8 cellular contexts compared by ENCODE assay signal in the genomic region with DNA sequence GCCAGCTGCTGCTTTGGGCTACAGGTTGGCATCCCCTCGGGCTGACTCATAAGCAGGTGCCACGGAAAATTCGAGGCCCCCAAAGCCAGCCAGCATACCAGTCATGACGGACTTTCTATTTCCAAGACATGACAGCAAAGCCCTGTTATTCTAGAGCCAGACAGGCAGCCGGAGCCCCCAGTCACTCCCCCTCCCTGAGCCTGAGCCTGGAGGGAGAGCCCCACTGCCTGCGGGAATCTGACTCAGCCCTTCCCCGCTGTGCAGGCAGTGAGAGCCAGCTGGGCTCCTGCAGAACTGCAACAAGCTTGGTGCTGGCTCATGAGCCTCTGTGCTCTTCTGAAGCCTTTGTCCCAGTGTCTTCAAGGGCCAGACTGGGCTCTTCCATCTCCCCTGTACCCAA. TPM values are rescaled to one million over a fixed set of nuclear protein-coding genes. Genes with fewer than 3 reads are reported as not detected.
DNase-seq lines count a peak whose midpoint lies in the region; ATAC-seq and TF ChIP-seq lines count a peak whose summit lies in the region.
"Had no signal": no experiment of that assay in that cellular context is flagged by ENCODE, and none has a peak within 500 bp of the region (broad histone marks: within the 10 kb centered on the region; RNA-seq: fewer than 3 reads in every experiment).

No MANE protein-coding gene starts in this region.

- peaks cover 15% of the 10 kb centered on the region for H3K4me1 ChIP-seq in adipocyte (ENCODE audit: control insufficient read depth, insufficient read depth, low read length)
- H3K4me1 ChIP-seq in left ventricle myocardium inferior, result peaks cover 22% of the 10 kb centered on the region
- no peaks in the 10 kb centered on the region for H3K4me1 ChIP-seq in tibial nerve

- no peak for ATAC-seq in HG03095 (IDR thresholded peaks at IDR 0.05; ENCODE audit: unreplicated experiment)

- CTCF ChIA-PET in HEK293T (lab: Yijun Ruan, JAX), result interaction anchor here (1.7 to 2.4 kb wide), 2 partner anchors 12 to 19 kb away, joined by 7 read pairs; no protein-coding TSS in a partner anchor

- no peak overlapping the region for H3K9ac ChIP-seq in adipocyte (ENCODE audit: low read length)

- DNase-seq in HEK293T (ENCODE audit: extremely low spot score) (peak; percentile 55), adipocyte (ENCODE audit: low read depth) (peak; percentile 61), left ventricle myocardium inferior (peak; percentile 36), skeletal muscle cell (ENCODE audit: low read depth) (peak; percentile 51), tibial nerve (ENCODE audit: low spot score in 2 of 2) (no peak), mucosa of gallbladder (ENCODE audit: low spot score) (no peak)
- DNase-seq: stimulated activated CD4-positive, alpha-beta T cell treated with anti-CD3 and anti-CD28 coated beads, Interleukin-1b, Interleukin-23, amount 100 ng/mL, for 48 hours had no signal

- POLR2A ChIA-PET in HEK293T (lab: Yijun Ruan, JAX), result no interaction called here

- no peak for TF ChIP-seq POLR2A in tibial nerve (IDR thresholded peaks at IDR 0.05)

- intact Hi-C loops in left ventricle myocardium inferior (cut with micrococcal nuclease), result no loop called here

- H3K36me3 ChIP-seq in adipocyte (ENCODE audit: control insufficient read depth, insufficient read depth, low read length, severe bottlenecking) (no peaks in the 10 kb centered on the region), left ventricle myocardium inferior (no peaks in the 10 kb centered on the region), tibial nerve (no peaks in the 10 kb centered on the region)

- TF ChIP-seq CTCF in left ventricle myocardium inferior (IDR thresholded peaks at IDR 0.05; ENCODE audit: borderline replicate concordance) (no peak), tibial nerve (IDR thresholded peaks at IDR 0.05) (no peak)

- H3K27me3 ChIP-seq in adipocyte (replicated peaks; ENCODE audit: control insufficient read depth, insufficient read depth, low read length), result peaks cover 5% of the 10 kb centered on the region
- no peaks in the 10 kb centered on the region for H3K27me3 ChIP-seq in left ventricle myocardium inferior (ENCODE audit: low read depth)
- H3K27me3 ChIP-seq in tibial nerve, result no peaks in the 10 kb centered on the region

- WGBS in tibial nerve, 2 donors, result 49 to 63% methylated on average over 6 to 7 of the region's 7 CpGs

- H3K27ac ChIP-seq in left ventricle myocardium inferior (replicated peaks), result peak overlapping the region; percentile 23
- no peak overlapping the region for H3K27ac ChIP-seq in tibial nerve

- H3K9me3 ChIP-seq in adipocyte (ENCODE audit: control insufficient read depth, low read length) (no peaks in the 10 kb centered on the region), left ventricle myocardium inferior (replicated peaks) (no peaks in the 10 kb centered on the region), tibial nerve (no peaks in the 10 kb centered on the region)

- H3K4me3 ChIP-seq in adipocyte (ENCODE audit: low read length) (peak overlapping the region; percentile 6), left ventricle myocardium inferior (no peak overlapping the region), skeletal muscle cell (ENCODE audit: low read depth, low read length) (no peak overlapping the region), tibial nerve (no peak overlapping the region)

- TF ChIP-seq EP300 in tibial nerve (IDR thresholded peaks at IDR 0.05), result no peak

TF ChIP-seq in HEK293T, 16 proteins besides CTCF, POLR2A, EP300 and RAD21:
- no peak for TF ChIP-seq TARDBP (IDR thresholded peaks at IDR 0.05)
- no peak for TF ChIP-seq L3MBTL2 (conservative IDR thresholded peaks at IDR 0.05)
- no peak for TF ChIP-seq FOXM1 (IDR thresholded peaks at IDR 0.05; ENCODE audit: borderline replicate concordance)
- TF ChIP-seq, protein P1, sequence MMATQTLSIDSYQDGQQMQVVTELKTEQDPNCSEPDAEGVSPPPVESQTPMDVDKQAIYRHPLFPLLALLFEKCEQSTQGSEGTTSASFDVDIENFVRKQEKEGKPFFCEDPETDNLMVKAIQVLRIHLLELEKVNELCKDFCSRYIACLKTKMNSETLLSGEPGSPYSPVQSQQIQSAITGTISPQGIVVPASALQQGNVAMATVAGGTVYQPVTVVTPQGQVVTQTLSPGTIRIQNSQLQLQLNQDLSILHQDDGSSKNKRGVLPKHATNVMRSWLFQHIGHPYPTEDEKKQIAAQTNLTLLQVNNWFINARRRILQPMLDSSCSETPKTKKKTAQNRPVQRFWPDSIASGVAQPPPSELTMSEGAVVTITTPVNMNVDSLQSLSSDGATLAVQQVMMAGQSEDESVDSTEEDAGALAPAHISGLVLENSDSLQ (IDR thresholded peaks at IDR 0.05), result no peak
- TF ChIP-seq ARNT (IDR thresholded peaks at IDR 0.05), result no peak
- no peak for TF ChIP-seq ZNF384 (IDR thresholded peaks at IDR 0.05)
- TF ChIP-seq HDGF (IDR thresholded peaks at IDR 0.05; ENCODE audit: borderline replicate concordance), result no peak
- no peak for TF ChIP-seq ELF4 (IDR thresholded peaks at IDR 0.05)
- no peak for TF ChIP-seq SUZ12 (IDR thresholded peaks at IDR 0.05)
- TF ChIP-seq BHLHE40 (IDR thresholded peaks at IDR 0.05; ENCODE audit: borderline replicate concordance), result no peak
- no peak for TF ChIP-seq NFRKB (IDR thresholded peaks at IDR 0.05)
- no peak for TF ChIP-seq FOXA1 (IDR thresholded peaks at IDR 0.05)
- no peak for TF ChIP-seq LEF1 (IDR thresholded peaks at IDR 0.05; ENCODE audit: borderline replicate concordance)

RNA-seq across cellular contexts. Expression of a gene that starts 15.8 kb away (rescaled TPM):
- total RNA-seq in left ventricle myocardium inferior (not detected), tibial nerve (1 to 10 TPM in 1 of 4 donors, under 1 TPM in 1, not detected in 2; 0.42 to 1.2 TPM), mucosa of gallbladder (1.2 TPM)

Comparison
In these comparisons a context has a peak if more than half of its experiments do, and no peak if none do; other contexts are left out.
1. DNase-seq: peak in HEK293T (single experiment), adipocyte (single experiment), left ventricle myocardium inferior (single experiment) and skeletal muscle cell (single experiment); none in tibial nerve (0 of 2) and mucosa of gallbladder (single experiment).